20 cellular contexts compared by ENCODE assay signal in genomic region chr14:100037351-100037750, GRCh38. TPM values are rescaled to one million over a fixed set of nuclear protein-coding genes. Genes with fewer than 3 reads are reported as not detected.
DNase-seq lines count a peak whose midpoint lies in the region; ATAC-seq and TF ChIP-seq lines count a peak whose summit lies in the region.
"Had no signal": no experiment of that assay in that cellular context is flagged by ENCODE, and none has a peak within 500 bp of the region (broad histone marks: within the 10 kb centered on the region; RNA-seq: fewer than 3 reads in every experiment).

No MANE protein-coding gene starts in this region.

- H3K4me3 ChIP-seq in mammary epithelial cell (replicated peaks in 1 of 3; ENCODE audit: insufficient read depth in 1 of 3, low read depth in 2 of 3, low read length in 3 of 3) (no peak overlapping the region), fibroblast of villous mesenchyme (ENCODE audit: low read depth, low read length) (no peak overlapping the region)
- H3K4me3 ChIP-seq: body of pancreas, dorsolateral prefrontal cortex, neural progenitor cell had no signal

- no peak overlapping the region for H3K4me2 ChIP-seq in mammary epithelial cell (ENCODE audit: insufficient read depth, low read depth, low read length)
- H3K4me2 ChIP-seq: neural progenitor cell had no signal

- in situ Hi-C loops in mammary epithelial cell (cut with MboI; ENCODE audit: low sequenced_read_pairs in 2 of 2): no loop called here

- 94% methylated on average over 2 of the region's 2 CpGs for WGBS in mammary epithelial cell (ENCODE audit: low coverage, missing lambda C conversion rate)

- no peaks in the 10 kb centered on the region for H3K27me3 ChIP-seq in mammary epithelial cell (ENCODE audit: insufficient read depth, low read length)
- H3K27me3 ChIP-seq: body of pancreas, dorsolateral prefrontal cortex, neural progenitor cell had no signal

- H3K4me3 Mint-ChIP-seq in MCF 10A (ENCODE audit: unreplicated experiment): no peak overlapping the region
- H3K4me3 Mint-ChIP-seq in brain: no peak overlapping the region
- H3K4me3 Mint-ChIP-seq in type B pancreatic cell: no peak overlapping the region
- H3K4me3 Mint-ChIP-seq: activated CD4-positive, alpha-beta memory T cell treated with anti-CD3 and anti-CD28 coated beads, Interleukin-2, amount 10 ng/mL, durations not matched to agents 7 days and 5 days; activated naive CD4-positive, alpha-beta T cell treated with anti-CD3 and anti-CD28 coated beads, Interleukin-2, amount 50 U/mL, for 24 hours; activated T-cell treated with anti-CD3 and anti-CD28 coated beads, Interleukin-2, amount 50 U/mL, for 24 hours; CD4-positive, alpha-beta T cell; neural progenitor cell; stimulated activated naive CD8-positive, alpha-beta T cell treated with anti-CD3 and anti-CD28 coated beads, Interleukin-15, Interleukin-2, amounts not matched to agents 100 ng/mL and 50 ng/mL, for 24 hours had no signal

- H4K20me1 ChIP-seq in mammary epithelial cell (ENCODE audit: insufficient read depth, low read length): no peaks in the 10 kb centered on the region

- intact Hi-C loops in MCF 10A (cut with micrococcal nuclease): no loop called here
- intact Hi-C loops in mammary epithelial cell (cut with micrococcal nuclease): no loop called here

- CTCF ChIA-PET in MCF 10A (lab: Yijun Ruan, JAX): interaction anchor here (0.9 to 2.2 kb wide), 4 partner anchors 12 to 56 kb away, joined by 3 to 8 read pairs (median 4); no protein-coding TSS in a partner anchor
- CTCF ChIA-PET in mammary epithelial cell (lab: Charles Lee; ENCODE audit: low non-redundant PET): no interaction called here

- H3K4me1 Mint-ChIP-seq in MCF 10A (ENCODE audit: insufficient read depth, unreplicated experiment) (peaks cover 42% of the 10 kb centered on the region), brain (peaks cover 60% of the 10 kb centered on the region), type B pancreatic cell (ENCODE audit: unreplicated experiment) (peaks cover 30% of the 10 kb centered on the region)
- H3K4me1 Mint-ChIP-seq: activated CD4-positive, alpha-beta memory T cell treated with anti-CD3 and anti-CD28 coated beads, Interleukin-2, amount 10 ng/mL, durations not matched to agents 7 days and 5 days had no signal

- POLR2A ChIA-PET in MCF 10A (lab: Yijun Ruan, JAX): interaction anchor here (0.6 kb wide), 1 partner anchor 60 kb away, joined by 3 read pairs; no protein-coding TSS in a partner anchor

- TF ChIP-seq CTCF in MCF 10A (IDR thresholded peaks at IDR 0.05; ENCODE audit: unreplicated experiment): no peak
- no peak for TF ChIP-seq CTCF in mammary epithelial cell (conservative IDR thresholded peaks at IDR 0.05 in 1 of 2, IDR thresholded peaks at IDR 0.05 in 1 of 2; ENCODE audit: extremely low read depth in 1 of 2, insufficient read depth in 1 of 2, low read depth in 1 of 2, low read length in 2 of 2)
- TF ChIP-seq CTCF in brain (conservative IDR thresholded peaks at IDR 0.05): no peak
- TF ChIP-seq CTCF in fibroblast of villous mesenchyme (IDR thresholded peaks at IDR 0.05; ENCODE audit: insufficient read depth, low read depth, low read length): no peak
- TF ChIP-seq CTCF in type B pancreatic cell (conservative IDR thresholded peaks at IDR 0.05): no peak

- ATAC-seq in GM19328 (IDR thresholded peaks at IDR 0.05; ENCODE audit: unreplicated experiment): no peak
- ATAC-seq: body of pancreas had no signal

- H3K36me3 ChIP-seq in mammary epithelial cell (ENCODE audit: insufficient read depth, low read length): no peaks in the 10 kb centered on the region
- H3K36me3 ChIP-seq: neural progenitor cell had no signal

- dilution Hi-C loops in mammary epithelial cell (cut with HindIII; ENCODE audit: low sequenced_read_pairs): no loop called here

- no peaks in the 10 kb centered on the region for H3K9me3 ChIP-seq in mammary epithelial cell (replicated peaks; ENCODE audit: insufficient read depth, low read length)
- H3K9me3 ChIP-seq: body of pancreas had no signal

- peaks cover 23% of the 10 kb centered on the region for H3K4me1 ChIP-seq in mammary epithelial cell (ENCODE audit: insufficient read depth, low read length)

- peaks cover 8% of the 10 kb centered on the region for H3K79me2 ChIP-seq in mammary epithelial cell (ENCODE audit: insufficient read depth, low read length)

- H3K9me3 Mint-ChIP-seq in MCF 10A (ENCODE audit: unreplicated experiment): no peaks in the 10 kb centered on the region
- H3K9me3 Mint-ChIP-seq in brain: peaks cover 0 to 1% (median 0%) of the 10 kb centered on the region in 5 experiments
- no peaks in the 10 kb centered on the region for H3K9me3 Mint-ChIP-seq in type B pancreatic cell
- H3K9me3 Mint-ChIP-seq: activated CD4-positive, alpha-beta memory T cell treated with anti-CD3 and anti-CD28 coated beads, Interleukin-2, amount 10 ng/mL, durations not matched to agents 7 days and 5 days; activated naive CD4-positive, alpha-beta T cell treated with anti-CD3 and anti-CD28 coated beads, Interleukin-2, amount 50 U/mL, for 24 hours; activated T-cell treated with anti-CD3 and anti-CD28 coated beads, Interleukin-2, amount 50 U/mL, for 24 hours; CD4-positive, alpha-beta T cell; neural progenitor cell; stimulated activated naive CD8-positive, alpha-beta T cell treated with anti-CD3 and anti-CD28 coated beads, Interleukin-15, Interleukin-2, amounts not matched to agents 100 ng/mL and 50 ng/mL, for 24 hours had no signal

- no peak overlapping the region for H3K27ac Mint-ChIP-seq in MCF 10A (ENCODE audit: low read depth, unreplicated experiment)
- H3K27ac Mint-ChIP-seq in brain: peak overlapping the region in 3 of 5 experiments; percentile 11 to 46 (median 44)
- peak overlapping the region; percentile 55 for H3K27ac Mint-ChIP-seq in type B pancreatic cell
- H3K27ac Mint-ChIP-seq: activated CD4-positive, alpha-beta memory T cell treated with anti-CD3 and anti-CD28 coated beads, Interleukin-2, amount 10 ng/mL, durations not matched to agents 7 days and 5 days; activated naive CD4-positive, alpha-beta T cell treated with anti-CD3 and anti-CD28 coated beads, Interleukin-2, amount 50 U/mL, for 24 hours; activated T-cell treated with anti-CD3 and anti-CD28 coated beads, Interleukin-2, amount 50 U/mL, for 24 hours; CD4-positive, alpha-beta T cell; neural progenitor cell; stimulated activated naive CD8-positive, alpha-beta T cell treated with anti-CD3 and anti-CD28 coated beads, Interleukin-15, Interleukin-2, amounts not matched to agents 100 ng/mL and 50 ng/mL, for 24 hours had no signal

- no peak overlapping the region for H2AFZ ChIP-seq in mammary epithelial cell (ENCODE audit: low read depth, low read length)
- H2AFZ ChIP-seq: neural progenitor cell had no signal

- H3K27me3 Mint-ChIP-seq in MCF 10A (ENCODE audit: insufficient read depth, unreplicated experiment): no peaks in the 10 kb centered on the region
- H3K27me3 Mint-ChIP-seq in brain: no peaks in the 10 kb centered on the region
- no peaks in the 10 kb centered on the region for H3K27me3 Mint-ChIP-seq in type B pancreatic cell
- H3K27me3 Mint-ChIP-seq: activated CD4-positive, alpha-beta memory T cell treated with anti-CD3 and anti-CD28 coated beads, Interleukin-2, amount 10 ng/mL, durations not matched to agents 7 days and 5 days; activated naive CD4-positive, alpha-beta T cell treated with anti-CD3 and anti-CD28 coated beads, Interleukin-2, amount 50 U/mL, for 24 hours; activated T-cell treated with anti-CD3 and anti-CD28 coated beads, Interleukin-2, amount 50 U/mL, for 24 hours; CD4-positive, alpha-beta T cell; stimulated activated naive CD8-positive, alpha-beta T cell treated with anti-CD3 and anti-CD28 coated beads, Interleukin-15, Interleukin-2, amounts not matched to agents 100 ng/mL and 50 ng/mL, for 24 hours had no signal

- no peak overlapping the region for H3K27ac ChIP-seq in mammary epithelial cell (ENCODE audit: insufficient read depth, low read depth, low read length)
- H3K27ac ChIP-seq: body of pancreas, dorsolateral prefrontal cortex, neural progenitor cell had no signal

- no peak overlapping the region for H3K9ac ChIP-seq in mammary epithelial cell (ENCODE audit: insufficient read depth, low read length)
- H3K9ac ChIP-seq: neural progenitor cell had no signal

- BruUV-seq in MCF 10A (replicated peaks; lab: Mats Ljungman, UMichigan) (no TSS peak), mammary epithelial cell (replicated peaks; lab: Mats Ljungman, UMichigan) (no TSS peak)

- DNase-seq in MCF 10A (ENCODE audit: unreplicated experiment): peak; percentile 38
- no peak for DNase-seq in mammary epithelial cell
- DNase-seq in fibroblast of villous mesenchyme (ENCODE audit: low read depth): peak; percentile 37
- no peak for DNase-seq in type B pancreatic cell (ENCODE audit: extremely low spot score, unreplicated experiment)
- DNase-seq in germinal center (ENCODE audit: low spot score): no peak
- DNase-seq in RKO (ENCODE audit: low spot score): no peak
- DNase-seq: activated CD4-positive, alpha-beta memory T cell treated with anti-CD3 and anti-CD28 coated beads, Interleukin-2, amount 10 ng/mL, durations not matched to agents 7 days and 5 days; activated T-cell treated with anti-CD3 and anti-CD28 coated beads, Interleukin-2, amount 50 U/mL, for 24 hours; CD4-positive, alpha-beta T cell; DND-41; dorsolateral prefrontal cortex; mesendoderm; NCI-H146; NCI-H345 had no signal

- peaks cover 7% of the 10 kb centered on the region for H3K36me3 Mint-ChIP-seq in MCF 10A (ENCODE audit: insufficient read depth, unreplicated experiment)
- peaks cover 20% of the 10 kb centered on the region for H3K36me3 Mint-ChIP-seq in brain
- H3K36me3 Mint-ChIP-seq in type B pancreatic cell: no peaks in the 10 kb centered on the region
- H3K36me3 Mint-ChIP-seq: activated naive CD4-positive, alpha-beta T cell treated with anti-CD3 and anti-CD28 coated beads, Interleukin-2, amount 50 U/mL, for 24 hours had no signal

RNA-seq across cellular contexts. Expression of gene EVL, which starts 27.9 kb away (rescaled TPM):
- 52.5 and 55.4 TPM in 2 replicates for total RNA-seq in MCF 10A (2022)
- total RNA-seq in mammary epithelial cell: 10 to 100 TPM; 11.8 to 38.9 TPM
- polyA plus RNA-seq in mammary epithelial cell: 20.4 TPM
- polyA minus RNA-seq in mammary epithelial cell: 31.2 TPM
- 261 TPM for polyA plus RNA-seq in brain (ENCODE audit: insufficient read depth, low read depth, low replicate concordance)
- total RNA-seq in fibroblast of villous mesenchyme: 5.2 and 9.7 TPM in 2 replicates
- 66.3 and 159 TPM in 2 replicates for total RNA-seq in type B pancreatic cell (ENCODE audit: low replicate concordance)

Comparison
In these comparisons a context has a peak if more than half of its experiments do, and no peak if none do; other contexts are left out.
1. DNase-seq: peak in MCF 10A (single experiment) and fibroblast of villous mesenchyme (single experiment); none in mammary epithelial cell (single experiment), type B pancreatic cell (single experiment), germinal center (single experiment) and RKO (single experiment).